In the genomic region with DNA sequence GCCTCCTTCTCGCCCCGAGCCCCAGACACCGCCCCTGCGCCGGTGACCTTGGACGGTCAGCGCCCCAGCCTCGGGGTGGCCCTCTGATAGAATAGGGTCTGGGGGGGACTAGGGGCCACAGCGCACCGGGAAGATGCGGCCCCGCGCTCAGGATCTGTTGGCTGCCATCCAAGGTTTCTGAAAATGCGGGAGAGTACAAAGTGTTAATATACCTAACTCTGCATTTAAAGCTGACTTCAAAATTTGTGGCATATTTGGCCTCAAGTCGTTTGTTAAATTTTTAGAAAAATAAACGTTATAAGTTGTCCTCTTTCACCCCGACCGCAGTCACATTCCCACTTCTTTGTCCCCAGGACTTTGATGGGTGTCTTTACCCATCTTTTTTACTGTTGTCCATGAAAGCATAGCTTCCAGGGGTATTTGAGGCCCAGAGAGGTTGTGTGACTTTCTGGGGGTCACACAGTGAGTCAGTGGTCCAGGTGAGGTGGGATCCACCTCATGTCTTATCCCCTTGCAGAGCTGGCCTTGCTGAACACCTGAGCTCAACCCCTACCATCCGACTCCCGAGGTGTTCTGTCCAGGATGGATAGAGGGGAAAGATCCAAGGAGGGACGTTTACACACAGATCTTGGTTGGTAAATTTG, we compare ENCODE assay signal across 8 cellular contexts. TPM values are rescaled to one million over a fixed set of nuclear protein-coding genes. Genes with fewer than 3 reads are reported as not detected.
DNase-seq lines count a peak whose midpoint lies in the region; ATAC-seq and TF ChIP-seq lines count a peak whose summit lies in the region.

No MANE protein-coding gene starts in this region.

- no peaks in the 10 kb centered on the region for H3K9me2 ChIP-seq in OCI-LY7 (ENCODE audit: insufficient read depth, low read length)

- H3K27me3 ChIP-seq in DND-41 (ENCODE audit: insufficient read depth, low read length, poor library complexity) (no peaks in the 10 kb centered on the region), trophoblast cell (ENCODE audit: insufficient read depth, low read length) (peaks cover 5% of the 10 kb centered on the region)

- H3K18ac ChIP-seq in trophoblast cell (ENCODE audit: low read length): no peak overlapping the region

- H3K4me1 Mint-ChIP-seq in endothelial cell (ENCODE audit: unreplicated experiment): peaks cover 21% of the 10 kb centered on the region

- DNase-seq in DND-41: no peak
- no peak for DNase-seq in OCI-LY7 (ENCODE audit: low spot score)
- DNase-seq in endothelial cell (ENCODE audit: low spot score): no peak
- DNase-seq in trophoblast cell: no peak
- DNase-seq in activated gamma-delta T cell treated with Interleukin-2 at 50 U/mL for 16 hours: no peak
- no peak for DNase-seq in NCI-H226
- no peak for DNase-seq in cerebellum (ENCODE audit: low spot score)

- POLR2A ChIA-PET in OCI-LY7 (lab: Charles Lee): no interaction called here

- no CpG with 5 or more reads among the region's 21 CpGs for WGBS in trophoblast cell (ENCODE audit: extremely low coverage, insufficient coverage, insufficient read length)

- ATAC-seq in DND-41 (ENCODE audit: insufficient read depth, low read depth) (no peak), HG03039 (IDR thresholded peaks at IDR 0.05; ENCODE audit: unreplicated experiment) (no peak)

- peak overlapping the region; percentile 91 for H3K27ac ChIP-seq in DND-41 (ENCODE audit: low read length)
- peak overlapping the region; percentile 77 for H3K27ac ChIP-seq in OCI-LY7 (ENCODE audit: low read depth, low read length, poor library complexity, severe bottlenecking)
- H3K27ac ChIP-seq in trophoblast cell (ENCODE audit: low read depth, low read length): no peak overlapping the region

- H3K4me2 ChIP-seq in DND-41 (ENCODE audit: insufficient read depth, low read length) (peak overlapping the region; percentile 93), OCI-LY7 (ENCODE audit: low read length) (peak overlapping the region; percentile 85), trophoblast cell (ENCODE audit: low read length) (peak overlapping the region; percentile 75)

- peak overlapping the region; percentile 77 for H4K12ac ChIP-seq in trophoblast cell (ENCODE audit: low read depth, low read length)

- H3K27ac Mint-ChIP-seq in endothelial cell (ENCODE audit: unreplicated experiment): no peak overlapping the region

- CTCF ChIA-PET in OCI-LY7 (lab: Charles Lee; ENCODE audit: unreplicated experiment): interaction anchor here (1.2 kb wide), 1 partner anchor 20 kb away, joined by 3 read pairs; no protein-coding TSS in a partner anchor

- no peak overlapping the region for H2BK5ac ChIP-seq in trophoblast cell (ENCODE audit: low read depth, low read length, poor library complexity)

- H2AK5ac ChIP-seq in trophoblast cell (ENCODE audit: low read length): no peak overlapping the region

- H3K79me2 ChIP-seq in DND-41 (ENCODE audit: insufficient read depth, low read length): peaks cover 9% of the 10 kb centered on the region
- peaks cover 5% of the 10 kb centered on the region; the same call in 1 of the 2 replicates for H3K79me2 ChIP-seq in OCI-LY7 (ENCODE audit: insufficient read depth, low read depth, low read length)
- peaks cover 6% of the 10 kb centered on the region for H3K79me2 ChIP-seq in trophoblast cell (ENCODE audit: control insufficient read depth, insufficient read depth, low read length, poor library complexity)

- no peaks in the 10 kb centered on the region for H3K36me3 Mint-ChIP-seq in endothelial cell (ENCODE audit: low read depth, unreplicated experiment)

- H4K91ac ChIP-seq in trophoblast cell (ENCODE audit: low read depth, low read length): peak overlapping the region; percentile 79

- H3K4me3 Mint-ChIP-seq in endothelial cell (ENCODE audit: unreplicated experiment): peak overlapping the region; percentile 75

- H3K4me3 ChIP-seq in DND-41 (ENCODE audit: low read depth in 1 of 2, low read length in 2 of 2): peak overlapping the region; percentile 83 to 84
- peak overlapping the region; percentile 70 for H3K4me3 ChIP-seq in OCI-LY7 (ENCODE audit: low read depth, low read length, poor library complexity, severe bottlenecking)
- no peak overlapping the region for H3K4me3 ChIP-seq in trophoblast cell (ENCODE audit: low read depth, low read length)

- H3K27me3 Mint-ChIP-seq in endothelial cell (ENCODE audit: unreplicated experiment): peaks cover 6% of the 10 kb centered on the region

- BruUV-seq in OCI-LY7 (replicated peaks; lab: Mats Ljungman, UMichigan): TSS peak; percentile 70

- H3K36me3 ChIP-seq in DND-41 (ENCODE audit: insufficient read depth, low read length) (no peaks in the 10 kb centered on the region), OCI-LY7 (ENCODE audit: insufficient read depth, low read length) (peaks cover 3% of the 10 kb centered on the region; the same call in 1 of the 2 replicates), trophoblast cell (ENCODE audit: control insufficient read depth in 1 of 2, insufficient read depth in 2 of 2, low read length in 2 of 2) (no peaks in the 10 kb centered on the region)

- H2AFZ ChIP-seq in DND-41 (ENCODE audit: low read depth, low read length) (peak overlapping the region; percentile 100), OCI-LY7 (ENCODE audit: low read length) (peak overlapping the region; percentile 21; the same call in 1 of the 2 replicates), trophoblast cell (ENCODE audit: insufficient read depth, low read length, poor library complexity) (peak overlapping the region; percentile 94)

- H3K9me3 ChIP-seq in DND-41 (ENCODE audit: insufficient read depth, low read length, severe bottlenecking) (no peaks in the 10 kb centered on the region), OCI-LY7 (ENCODE audit: low read length) (no peaks in the 10 kb centered on the region), trophoblast cell (ENCODE audit: insufficient read depth, low read depth, low read length) (no peaks in the 10 kb centered on the region)

- H3K9me3 Mint-ChIP-seq in endothelial cell (ENCODE audit: unreplicated experiment): no peaks in the 10 kb centered on the region

- H4K8ac ChIP-seq in trophoblast cell (ENCODE audit: low read depth, low read length): peak overlapping the region; percentile 62

- H2BK120ac ChIP-seq in trophoblast cell (ENCODE audit: insufficient read depth, low read length, poor library complexity): no peak overlapping the region

- peaks cover 5% of the 10 kb centered on the region for H3K79me1 ChIP-seq in trophoblast cell (ENCODE audit: low read length)

- peaks cover 38% of the 10 kb centered on the region for H3K4me1 ChIP-seq in DND-41 (ENCODE audit: insufficient read depth, low read length)
- peaks cover 48% of the 10 kb centered on the region for H3K4me1 ChIP-seq in OCI-LY7 (ENCODE audit: insufficient read depth, low read length, poor library complexity, severe bottlenecking)
- peaks cover 5 to 7% of the 10 kb centered on the region in 2 experiments for H3K4me1 ChIP-seq in trophoblast cell (ENCODE audit: control insufficient read depth in 1 of 2, insufficient read depth in 2 of 2, low read length in 2 of 2)

- H2BK12ac ChIP-seq in trophoblast cell (ENCODE audit: low read length): no peak overlapping the region

- intact Hi-C loops in OCI-LY7 (cut with micrococcal nuclease; ENCODE audit: unreplicated experiment): loop anchor here (1.0 to 2.0 kb wide), 2 partner anchors 23 to 67 kb away; a partner anchor contains a TSS

- H3K4ac ChIP-seq in trophoblast cell (ENCODE audit: low read depth, low read length): no peak overlapping the region

- H3K14ac ChIP-seq in trophoblast cell (ENCODE audit: low read length): no peak overlapping the region

- H3K9ac ChIP-seq in DND-41 (ENCODE audit: low read depth, low read length) (peak overlapping the region; percentile 84), trophoblast cell (ENCODE audit: low read length) (no peak overlapping the region)

- H4K20me1 ChIP-seq in DND-41 (ENCODE audit: insufficient read depth, low read length) (no peaks in the 10 kb centered on the region; the same call in 1 of the 2 replicates), OCI-LY7 (ENCODE audit: insufficient read depth, low read length) (no peaks in the 10 kb centered on the region)

- TF ChIP-seq CTCF in DND-41 (IDR thresholded peaks at IDR 0.05; ENCODE audit: borderline replicate concordance, extremely low read depth, low read length, poor library complexity, severe bottlenecking) (no peak), OCI-LY7 (conservative IDR thresholded peaks at IDR 0.05; ENCODE audit: low read length) (no peak), endothelial cell (IDR thresholded peaks at IDR 0.05; ENCODE audit: unreplicated experiment) (no peak)

- no peak overlapping the region for H3K23ac ChIP-seq in trophoblast cell (ENCODE audit: low read length)

RNA-seq across cellular contexts. Expression of a gene that starts 0.8 kb away (rescaled TPM):
- total RNA-seq in OCI-LY7 (2014; rRNA removed; shearing (Covaris generic)): 8.2 and 10.4 TPM in 2 replicates
- total RNA-seq in OCI-LY7 (2022) (14.0 and 16.2 TPM in 2 replicates), endothelial cell (ENCODE audit: unreplicated experiment) (5.8 TPM), cerebellum (2.1 TPM)
- 0.96 and 1.1 TPM in 2 replicates for polyA plus RNA-seq in trophoblast cell (2013)

RNA-seq across cellular contexts. Expression of a gene that starts 22.9 kb away (rescaled TPM):
- total RNA-seq in OCI-LY7 (2014; rRNA removed; shearing (Covaris generic)): 69.4 and 83.9 TPM in 2 replicates
- total RNA-seq in OCI-LY7 (2022): 107 and 113 TPM in 2 replicates
- 52.7 TPM for total RNA-seq in endothelial cell (ENCODE audit: unreplicated experiment)
- polyA plus RNA-seq in trophoblast cell (2013): 103 and 107 TPM in 2 replicates
- total RNA-seq in cerebellum: 66.7 TPM

Comparison
In these comparisons a context has a peak if more than half of its experiments do, and no peak if none do; other contexts are left out.
1. H2AFZ ChIP-seq: peak in every context shown above with its lines; median percentile 100 in DND-41; 94 in trophoblast cell; 21 in OCI-LY7.